ENCODE assay signal across 7 cellular contexts in the genomic region with DNA sequence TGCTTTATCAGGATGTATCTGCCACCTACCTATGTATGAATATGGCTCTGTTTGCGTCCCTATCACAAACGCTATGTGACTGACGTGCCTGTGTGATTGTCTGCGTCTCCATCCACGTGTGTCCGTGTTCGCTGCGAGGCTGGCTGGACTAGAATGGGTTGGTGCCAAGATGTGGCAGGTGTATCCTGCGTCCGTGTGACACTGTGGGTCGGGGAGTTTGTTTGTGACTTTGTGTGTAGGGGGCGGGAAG. TPM values are rescaled to one million over a fixed set of nuclear protein-coding genes. Genes with fewer than 3 reads are reported as not detected.
A peak's percentile ranks its signal among the peaks of the same experiment; 100 is the strongest.
DNase-seq lines count a peak whose midpoint lies in the region; ATAC-seq and TF ChIP-seq lines count a peak whose summit lies in the region.

No MANE protein-coding gene starts in this region.

- H3K27me3 ChIP-seq in WERI-Rb-1 (ENCODE audit: insufficient read depth, low read depth, severe bottlenecking) (no peaks in the 10 kb centered on the region), right cardiac atrium (ENCODE audit: control insufficient read depth, insufficient read depth) (no peaks in the 10 kb centered on the region)

- no peak for TF ChIP-seq CTCF in WERI-Rb-1 (IDR thresholded peaks at IDR 0.05; ENCODE audit: low read depth, low read length)

- no peaks in the 10 kb centered on the region for H3K27me3 Mint-ChIP-seq in stimulated activated naive B cell treated with anti-CD40 and anti-IgM and Interleukin-4, amounts not matched to agents 10 μg/mL and 1 μg/mL and 100 μg/mL, for 72 hours

- CTCF ChIA-PET in HEK293T (lab: Yijun Ruan, JAX) = interaction anchor here (1.4 kb wide), 1 partner anchor 22 kb away, joined by 5 read pairs; no protein-coding TSS in a partner anchor

- H3K27ac ChIP-seq in WERI-Rb-1 (peak overlapping the region; percentile 96), right cardiac atrium (ENCODE audit: low read length) (peak overlapping the region; percentile 95)

- no peak for DNase-seq in HEK293T (ENCODE audit: extremely low spot score)
- no peak for DNase-seq in WERI-Rb-1
- no peak for DNase-seq in right cardiac atrium
- DNase-seq in stimulated activated naive B cell treated with anti-CD40 and anti-IgM and Interleukin-4, amounts not matched to agents 10 μg/mL and 1 μg/mL and 100 μg/mL, for 72 hours = no peak
- DNase-seq in stimulated activated CD4-positive, alpha-beta T cell treated with anti-CD3 and anti-CD28 coated beads, Interleukin-15, amount 100 ng/mL, for 24 hours = no peak

- no peaks in the 10 kb centered on the region for H3K36me3 Mint-ChIP-seq in stimulated activated naive B cell treated with anti-CD40 and anti-IgM and Interleukin-4, amounts not matched to agents 10 μg/mL and 1 μg/mL and 100 μg/mL, for 72 hours

- POLR2A ChIA-PET in HEK293T (lab: Yijun Ruan, JAX) = interaction anchor here (2.6 kb wide), 1 partner anchor 10 kb away, joined by 26 read pairs; a partner anchor contains a TSS

- H3K9me3 ChIP-seq in WERI-Rb-1 (ENCODE audit: severe bottlenecking) (no peaks in the 10 kb centered on the region), right cardiac atrium (ENCODE audit: control insufficient read depth, low read length) (no peaks in the 10 kb centered on the region)

- 1% methylated on average over 12 of the region's 12 CpGs for WGBS in right cardiac atrium

- no peaks in the 10 kb centered on the region for H3K9me3 Mint-ChIP-seq in stimulated activated naive B cell treated with anti-CD40 and anti-IgM and Interleukin-4, amounts not matched to agents 10 μg/mL and 1 μg/mL and 100 μg/mL, for 72 hours

- peak overlapping the region; percentile 85 to 86 for H3K4me3 Mint-ChIP-seq in stimulated activated naive B cell treated with anti-CD40 and anti-IgM and Interleukin-4, amounts not matched to agents 10 μg/mL and 1 μg/mL and 100 μg/mL, for 72 hours

- ATAC-seq in right cardiac atrium (no peak), HG03045 (IDR thresholded peaks at IDR 0.05; ENCODE audit: unreplicated experiment) (no peak), HG02642 (IDR thresholded peaks at IDR 0.05; ENCODE audit: poor library complexity, unreplicated experiment) (no peak)
- no peak for ATAC-seq in stimulated activated naive B cell treated with anti-CD40 and anti-IgM and Interleukin-4, amounts not matched to agents 10 μg/mL and 1 μg/mL and 100 μg/mL, for 72 hours (replicated peaks)

- intact Hi-C loops in right cardiac atrium (cut with DNase I) = no loop called here

- no peaks in the 10 kb centered on the region for H3K36me3 ChIP-seq in WERI-Rb-1

- no peak overlapping the region for H3K27ac Mint-ChIP-seq in stimulated activated naive B cell treated with anti-CD40 and anti-IgM and Interleukin-4, amounts not matched to agents 10 μg/mL and 1 μg/mL and 100 μg/mL, for 72 hours

- H3K4me3 ChIP-seq in WERI-Rb-1 (ENCODE audit: low read depth, low read length) (peak overlapping the region; percentile 56), right cardiac atrium (ENCODE audit: low read length) (peak overlapping the region; percentile 38)

- H3K4me1 Mint-ChIP-seq in stimulated activated naive B cell treated with anti-CD40 and anti-IgM and Interleukin-4, amounts not matched to agents 10 μg/mL and 1 μg/mL and 100 μg/mL, for 72 hours = peaks cover 32 to 40% of the 10 kb centered on the region in 2 donors

- H3K4me1 ChIP-seq in right cardiac atrium (ENCODE audit: control insufficient read depth, insufficient read depth, low read length) = peaks cover 4% of the 10 kb centered on the region

TF ChIP-seq in HEK293T, 16 proteins besides CTCF, POLR2A, EP300 and RAD21:
- TF ChIP-seq, protein P1, sequence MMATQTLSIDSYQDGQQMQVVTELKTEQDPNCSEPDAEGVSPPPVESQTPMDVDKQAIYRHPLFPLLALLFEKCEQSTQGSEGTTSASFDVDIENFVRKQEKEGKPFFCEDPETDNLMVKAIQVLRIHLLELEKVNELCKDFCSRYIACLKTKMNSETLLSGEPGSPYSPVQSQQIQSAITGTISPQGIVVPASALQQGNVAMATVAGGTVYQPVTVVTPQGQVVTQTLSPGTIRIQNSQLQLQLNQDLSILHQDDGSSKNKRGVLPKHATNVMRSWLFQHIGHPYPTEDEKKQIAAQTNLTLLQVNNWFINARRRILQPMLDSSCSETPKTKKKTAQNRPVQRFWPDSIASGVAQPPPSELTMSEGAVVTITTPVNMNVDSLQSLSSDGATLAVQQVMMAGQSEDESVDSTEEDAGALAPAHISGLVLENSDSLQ (IDR thresholded peaks at IDR 0.05) = peak; percentile 54
- no peak for TF ChIP-seq LEF1 (IDR thresholded peaks at IDR 0.05; ENCODE audit: borderline replicate concordance)
TF ChIP-seq in HEK293T: peak in this region for 1.

RNA-seq across cellular contexts. Expression of a gene that starts 6.7 kb away (rescaled TPM):
- total RNA-seq in right cardiac atrium = 10 to 100 TPM in 2 of 4 donors, 1 to 10 TPM in 2; 9.3 to 22.9 (median 13.4) TPM
- polyA plus RNA-seq in right cardiac atrium = 18.0 TPM

RNA-seq across cellular contexts. Expression of a gene that starts 9.2 kb away (rescaled TPM):
- 100 to 1,000 TPM in 1 of 4 donors, 10 to 100 TPM in 3; 29.9 to 209 (median 51.9) TPM for total RNA-seq in right cardiac atrium
- 156 TPM for polyA plus RNA-seq in right cardiac atrium

RNA-seq across cellular contexts. Expression of a gene that starts 19.5 kb away (rescaled TPM):
- 100 to 1,000 TPM; 595 to 772 (median 666) TPM for total RNA-seq in right cardiac atrium
- polyA plus RNA-seq in right cardiac atrium = 834 TPM

RNA-seq across cellular contexts. Expression of a gene that starts 19.8 kb away (rescaled TPM):
- 1 to 10 TPM; 2.2 to 3.6 (median 3.0) TPM for total RNA-seq in right cardiac atrium
- polyA plus RNA-seq in right cardiac atrium = 2.5 TPM

RNA-seq across cellular contexts. Expression of a gene that starts 24.3 kb away (rescaled TPM):
- total RNA-seq in right cardiac atrium = 1 to 10 TPM; 2.6 to 4.6 (median 3.7) TPM
- polyA plus RNA-seq in right cardiac atrium = 3.5 TPM
